ENCODE assay signal across 13 cellular contexts in the genomic region with DNA sequence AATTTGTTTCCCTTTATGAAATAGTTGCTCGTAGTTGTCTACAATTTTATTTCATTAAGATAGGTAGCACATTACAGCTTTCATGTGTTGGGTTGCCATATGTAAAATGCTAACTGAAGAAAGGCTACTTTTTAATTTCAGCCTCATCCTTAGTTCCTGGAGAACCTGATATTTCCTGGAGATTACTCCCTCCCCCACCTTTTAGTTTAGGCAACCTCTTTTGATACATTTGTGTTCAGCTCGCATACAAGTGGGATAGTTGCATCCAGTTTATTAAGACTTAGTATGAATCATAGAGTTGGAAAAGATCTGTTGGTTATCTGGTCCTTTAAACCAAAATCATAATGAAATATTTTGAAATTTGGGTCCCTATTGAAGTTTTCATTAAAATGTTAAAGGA. TPM values are rescaled to one million over a fixed set of nuclear protein-coding genes. Genes with fewer than 3 reads are reported as not detected.
DNase-seq lines count a peak whose midpoint lies in the region; ATAC-seq and TF ChIP-seq lines count a peak whose summit lies in the region.
"Had no signal": no experiment of that assay in that cellular context is flagged by ENCODE, and none has a peak within 500 bp of the region (broad histone marks: within the 10 kb centered on the region; RNA-seq: fewer than 3 reads in every experiment).

No MANE protein-coding gene starts in this region.

- no peak for ATAC-seq in GM21786 (IDR thresholded peaks at IDR 0.05; ENCODE audit: unreplicated experiment)
- ATAC-seq: activated naive CD8-positive, alpha-beta T cell treated with anti-CD3 and anti-CD28 coated beads, Interleukin-2, amount 50 U/mL, for 24 hours; stimulated activated naive B cell treated with anti-CD40 and anti-IgM and Interleukin-4, amounts not matched to agents 10 μg/mL and 1 μg/mL and 100 μg/mL, for 72 hours had no signal

- H3K4me3 ChIP-seq in DOHH2 (ENCODE audit: low read length) (peak overlapping the region; percentile 5; the same call in 1 of the 2 replicates), endocrine pancreas (ENCODE audit: control insufficient read depth, insufficient read depth, low read length) (peak overlapping the region; percentile 54)

- H3F3A ChIP-seq in DOHH2 (ENCODE audit: control insufficient read depth, insufficient read depth) = no peaks in the 10 kb centered on the region

- no peaks in the 10 kb centered on the region for H3K36me3 Mint-ChIP-seq in osteocyte (ENCODE audit: unreplicated experiment)
- H3K36me3 Mint-ChIP-seq: CD14-positive monocyte had no signal

- H3K27me3 ChIP-seq in DOHH2 (ENCODE audit: control insufficient read depth, low read length) = no peaks in the 10 kb centered on the region
- H3K27me3 ChIP-seq in endocrine pancreas (ENCODE audit: control insufficient read depth, insufficient read depth, low read length) = no peaks in the 10 kb centered on the region

- H3K27me3 Mint-ChIP-seq in osteocyte (ENCODE audit: unreplicated experiment) = no peaks in the 10 kb centered on the region
- H3K27me3 Mint-ChIP-seq: activated naive CD8-positive, alpha-beta T cell treated with anti-CD3 and anti-CD28 coated beads, Interleukin-2, amount 50 U/mL, for 24 hours; stimulated activated naive B cell treated with anti-CD40 and anti-IgM and Interleukin-4, amounts not matched to agents 10 μg/mL and 1 μg/mL and 100 μg/mL, for 72 hours had no signal

- H3K9me3 Mint-ChIP-seq in osteocyte (ENCODE audit: unreplicated experiment) = no peaks in the 10 kb centered on the region
- H3K9me3 Mint-ChIP-seq: activated naive CD8-positive, alpha-beta T cell treated with anti-CD3 and anti-CD28 coated beads, Interleukin-2, amount 50 U/mL, for 24 hours; CD14-positive monocyte; stimulated activated naive B cell treated with anti-CD40 and anti-IgM and Interleukin-4, amounts not matched to agents 10 μg/mL and 1 μg/mL and 100 μg/mL, for 72 hours had no signal

- H3K27ac ChIP-seq in DOHH2 (ENCODE audit: low read depth, low read length) = no peak overlapping the region

- H4K20me1 ChIP-seq in DOHH2 (ENCODE audit: control insufficient read depth, insufficient read depth, low read depth, low read length) = peaks cover 61% of the 10 kb centered on the region

- no peak overlapping the region for H3K9ac ChIP-seq in endocrine pancreas (ENCODE audit: control insufficient read depth, insufficient read depth, low read length)

- TF ChIP-seq CTCF in DOHH2 (IDR thresholded peaks at IDR 0.05; ENCODE audit: low read depth, low read length, poor library complexity, severe bottlenecking) = no peak
- TF ChIP-seq CTCF in osteocyte (IDR thresholded peaks at IDR 0.05) = no peak
- no peak for TF ChIP-seq CTCF in GM10266 (IDR thresholded peaks at IDR 0.05; ENCODE audit: control insufficient read depth, insufficient read depth, low read depth, missing control alignments)

- peaks cover 89% of the 10 kb centered on the region for H3K4me1 ChIP-seq in DOHH2 (ENCODE audit: control insufficient read depth, low read length)
- H3K4me1 ChIP-seq in endocrine pancreas (ENCODE audit: control insufficient read depth, insufficient read depth, low read length) = peaks cover 48% of the 10 kb centered on the region

- peaks cover 84% of the 10 kb centered on the region for H3K4me1 Mint-ChIP-seq in osteocyte (ENCODE audit: unreplicated experiment)

- H3K4me3 Mint-ChIP-seq in osteocyte (ENCODE audit: unreplicated experiment) = no peak overlapping the region
- H3K4me3 Mint-ChIP-seq: CD14-positive monocyte; stimulated activated naive B cell treated with anti-CD40 and anti-IgM and Interleukin-4, amounts not matched to agents 10 μg/mL and 1 μg/mL and 100 μg/mL, for 72 hours had no signal

- peak overlapping the region; percentile 87 for H3K4me2 ChIP-seq in DOHH2 (ENCODE audit: low read length)

- peaks cover 100% of the 10 kb centered on the region for H3K79me2 ChIP-seq in DOHH2 (ENCODE audit: control insufficient read depth, low read length)

- peak overlapping the region; percentile 79 for H3K27ac Mint-ChIP-seq in osteocyte (ENCODE audit: unreplicated experiment)
- H3K27ac Mint-ChIP-seq: activated naive CD8-positive, alpha-beta T cell treated with anti-CD3 and anti-CD28 coated beads, Interleukin-2, amount 50 U/mL, for 24 hours; stimulated activated naive B cell treated with anti-CD40 and anti-IgM and Interleukin-4, amounts not matched to agents 10 μg/mL and 1 μg/mL and 100 μg/mL, for 72 hours had no signal

- H3K36me3 ChIP-seq in DOHH2 (ENCODE audit: control insufficient read depth, low read length) = peaks cover 32% of the 10 kb centered on the region
- no peaks in the 10 kb centered on the region for H3K36me3 ChIP-seq in endocrine pancreas (ENCODE audit: control insufficient read depth, insufficient read depth, low read length)

- H3K9me2 ChIP-seq in DOHH2 (replicated peaks; ENCODE audit: control insufficient read depth, low read length) = no peaks in the 10 kb centered on the region

- DNase-seq in NCI-H2029 treated with DMSO at 0.1 percent for 48 hours (lab: John Stamatoyannopoulos, UW) (peak; percentile 14), osteocyte (ENCODE audit: extremely low spot score, unreplicated experiment) (no peak), HCEC 1CT (no peak), GM10266 (ENCODE audit: extremely low spot score) (no peak)
- DNase-seq in stimulated activated naive CD4-positive, alpha-beta T cell (lab: John Stamatoyannopoulos, UW) = no peak
- DNase-seq: activated CD4-positive, CD25-positive, alpha-beta regulatory T cell; activated naive CD8-positive, alpha-beta T cell treated with anti-CD3 and anti-CD28 coated beads, Interleukin-2, amount 50 U/mL, for 24 hours; EL; stimulated activated naive B cell treated with anti-CD40 and anti-IgM and Interleukin-4, amounts not matched to agents 10 μg/mL and 1 μg/mL and 100 μg/mL, for 72 hours had no signal

- H3K9me3 ChIP-seq in DOHH2 (ENCODE audit: control insufficient read depth, insufficient read depth, low read length) (no peaks in the 10 kb centered on the region), endocrine pancreas (ENCODE audit: control insufficient read depth, low read length) (no peaks in the 10 kb centered on the region)

RNA-seq across cellular contexts. Expression of a gene that starts 6.0 kb away (rescaled TPM):
- total RNA-seq in osteocyte = 154 and 161 TPM in 2 replicates

RNA-seq across cellular contexts. Expression of a gene that starts 40.6 kb away (rescaled TPM):
- total RNA-seq in osteocyte = 43.2 and 45.4 TPM in 2 replicates
